25 cellular contexts compared by ENCODE assay signal in genomic region chr19:28218728-28219127, GRCh38.
"Had no signal": no experiment of that assay in that cellular context is flagged by ENCODE, and none has a peak within 500 bp of the region (broad histone marks: within the 10 kb centered on the region; RNA-seq: fewer than 3 reads in every experiment).

No MANE protein-coding gene starts in this region.

- H3K4me3 Mint-ChIP-seq: mesothelial cell of epicardium; naive B cell; natural killer cell; nephron progenitor cell; stimulated activated naive B cell treated with anti-CD40 and anti-IgM and Interleukin-4, amounts not matched to agents 10 μg/mL and 1 μg/mL and 100 μg/mL, for 72 hours had no signal

- ATAC-seq: left cardiac atrium; left lung; lower lobe of right lung; natural killer cell; sciatic nerve; stimulated activated naive B cell treated with anti-CD40 and anti-IgM and Interleukin-4, amounts not matched to agents 10 μg/mL and 1 μg/mL and 100 μg/mL, for 72 hours; stimulated activated naive CD8-positive, alpha-beta T cell treated with anti-CD3 and anti-CD28 coated beads, Interleukin-15, Interleukin-2, amounts not matched to agents 100 U/mL and 50 U/mL, for 24 hours; upper lobe of right lung had no signal

- H3K9me3 ChIP-seq: left lung, lower lobe of right lung, ovary, right atrium auricular region, stomach, testis, thyroid gland, transverse colon, upper lobe of right lung had no signal

- H3K27ac Mint-ChIP-seq: mesothelial cell of epicardium; naive B cell; natural killer cell; nephron progenitor cell; stimulated activated naive B cell treated with anti-CD40 and anti-IgM and Interleukin-4, amounts not matched to agents 10 μg/mL and 1 μg/mL and 100 μg/mL, for 72 hours had no signal

- H3K4me1 ChIP-seq: left lung, lower lobe of right lung, right atrium auricular region, stomach, testis, thyroid gland, transverse colon, upper lobe of right lung had no signal

- H3K4me3 ChIP-seq: left lung, lower lobe of right lung, ovary, right atrium auricular region, skin epidermis, stomach, testis, thyroid gland, transverse colon, upper lobe of right lung had no signal

- H3K27me3 Mint-ChIP-seq: naive B cell had no signal

- DNase-seq: kidney glomerular epithelial cell; left cardiac atrium; left lung; lower lobe of right lung; mammary epithelial cell; mesenchymal stem cell; naive B cell; natural killer cell; nephron progenitor cell; ovary; stimulated activated CD4-positive, alpha-beta T cell treated with anti-CD3 and anti-CD28 coated beads, Interleukin-12 subunit alpha, Interleukin-12 subunit beta, amount 100 ng/mL, for 4 hours; stimulated activated CD4-positive, alpha-beta T cell treated with anti-CD3 and anti-CD28 coated beads, Interleukin-15, amount 100 ng/mL, for 24 hours; stimulated activated CD4-positive, alpha-beta T cell treated with anti-CD3 and anti-CD28 coated beads, Interleukin-2, amount 100 ng/mL, for 24 hours; stimulated activated CD4-positive, alpha-beta T cell treated with anti-CD3 and anti-CD28 coated beads, Interleukin-4, amount 100 ng/mL, for 1 hour; stimulated activated naive B cell treated with anti-CD40 and anti-IgM and Interleukin-4, amounts not matched to agents 10 μg/mL and 1 μg/mL and 100 μg/mL, for 72 hours; stimulated activated naive CD8-positive, alpha-beta T cell treated with anti-CD3 and anti-CD28 coated beads, Interleukin-15, Interleukin-2, amounts not matched to agents 100 U/mL and 50 U/mL, for 24 hours; stomach; testis; thyroid gland; transverse colon; upper lobe of right lung had no signal

- H3K4me1 Mint-ChIP-seq: naive B cell; natural killer cell; stimulated activated naive B cell treated with anti-CD40 and anti-IgM and Interleukin-4, amounts not matched to agents 10 μg/mL and 1 μg/mL and 100 μg/mL, for 72 hours had no signal

- H3K36me3 Mint-ChIP-seq: mesothelial cell of epicardium; naive B cell; natural killer cell; stimulated activated naive B cell treated with anti-CD40 and anti-IgM and Interleukin-4, amounts not matched to agents 10 μg/mL and 1 μg/mL and 100 μg/mL, for 72 hours had no signal

- H3K9me3 Mint-ChIP-seq: mesothelial cell of epicardium, natural killer cell, nephron progenitor cell had no signal

- H3K27ac ChIP-seq: left lung, lower lobe of right lung, ovary, right atrium auricular region, skin epidermis, stomach, testis, thyroid gland, transverse colon, upper lobe of right lung had no signal

- H3K36me3 ChIP-seq: left lung, lower lobe of right lung, ovary, right atrium auricular region, stomach, thyroid gland, transverse colon, upper lobe of right lung had no signal

- H3K27me3 ChIP-seq: left lung, ovary, right atrium auricular region, stomach, testis, thyroid gland, transverse colon, upper lobe of right lung had no signal
